In genomic region chr22:28883917-28884753, GRCh38 we compare ENCODE assay signal across 8 cellular contexts. TPM values are rescaled to one million over a fixed set of nuclear protein-coding genes. Genes with fewer than 3 reads are reported as not detected.
DNase-seq lines count a peak whose midpoint lies in the region; ATAC-seq and TF ChIP-seq lines count a peak whose summit lies in the region.

No MANE protein-coding gene starts in this region.

- no peaks in the 10 kb centered on the region for H3K9me3 Mint-ChIP-seq in progenitor cell of endocrine pancreas (ENCODE audit: low read depth)

- intact Hi-C loops in Right ventricle myocardium superior (cut with DNase I): loop anchor here (10.0 kb wide), 1 partner anchor 151 kb away; no protein-coding TSS in a partner anchor

- H3K4me1 Mint-ChIP-seq in progenitor cell of endocrine pancreas (ENCODE audit: low read depth): peaks cover 37% of the 10 kb centered on the region

- DNase-seq in NCI-H82 (lab: John Stamatoyannopoulos, UW) (peak; percentile 33), NCI-H82 treated with DMSO at 0.1 percent for 48 hours (lab: John Stamatoyannopoulos, UW; ENCODE audit: unreplicated experiment) (no peak), OCI-M1 (lab: John Stamatoyannopoulos, UW) (peak; percentile 44), Right ventricle myocardium superior (peak; percentile 54), progenitor cell of endocrine pancreas (ENCODE audit: low spot score, unreplicated experiment) (peak; percentile 38)
- peak in 3 of 4 experiments; percentile 6 to 30 (median 11) for DNase-seq in activated naive CD4-positive, alpha-beta T cell (lab: John Stamatoyannopoulos, UW)

- H3K4me3 Mint-ChIP-seq in progenitor cell of endocrine pancreas (ENCODE audit: low read depth): peak overlapping the region; percentile 78

- peak overlapping the region; percentile 69 for H3K27ac Mint-ChIP-seq in progenitor cell of endocrine pancreas

- TF ChIP-seq CTCF in progenitor cell of endocrine pancreas (IDR thresholded peaks at IDR 0.05; ENCODE audit: unreplicated experiment): peak; percentile 36

- no peak for ATAC-seq in Right ventricle myocardium superior (ENCODE audit: poor library complexity)
- no peak for ATAC-seq in HG02588 (IDR thresholded peaks at IDR 0.05; ENCODE audit: unreplicated experiment)
- no peak for ATAC-seq in GM19397 (IDR thresholded peaks at IDR 0.05; ENCODE audit: unreplicated experiment)

- H3K27me3 Mint-ChIP-seq in progenitor cell of endocrine pancreas: peaks cover 42% of the 10 kb centered on the region

- no peaks in the 10 kb centered on the region for H3K36me3 Mint-ChIP-seq in progenitor cell of endocrine pancreas (ENCODE audit: insufficient read depth)

RNA-seq across cellular contexts. Expression of gene ZNRF3, which starts 0.8 kb away (rescaled TPM):
- total RNA-seq in Right ventricle myocardium superior: 5.0 TPM
- 7.5 and 9.5 TPM in 2 replicates for total RNA-seq in progenitor cell of endocrine pancreas
